Comparison of ENCODE assay signal across 8 cellular contexts in genomic region chr5:54310433-54311177, GRCh38. TPM values are rescaled to one million over a fixed set of nuclear protein-coding genes. Genes with fewer than 3 reads are reported as not detected.
DNase-seq lines count a peak whose midpoint lies in the region; TF ChIP-seq lines count a peak whose summit lies in the region.

ARL15 (minus strand) TSS chr5:54310573.

- peaks cover 21% of the 10 kb centered on the region for H3K4me1 Mint-ChIP-seq in HFFc6 (ENCODE audit: low read depth)

- H3K4me3 Mint-ChIP-seq in HFFc6: peak within 1 kb of the TSS; percentile 98

- H3K9ac ChIP-seq in SK-N-MC (ENCODE audit: insufficient read length): peak within 1 kb of the TSS; percentile 83

- under 1% methylated on average over 50 of the region's 51 CpGs for WGBS in suprapubic skin

- H3K27me3 Mint-ChIP-seq in HFFc6 (ENCODE audit: insufficient read depth): peaks cover 5% of the 10 kb centered on the region

- TF ChIP-seq CTCF in HFFc6 (IDR thresholded peaks at IDR 0.05) (0 out of 2 replicates have a peak, but pooled peaks have one; percentile 5), NB4 (IDR thresholded peaks at IDR 0.05; ENCODE audit: low read depth, low read length) (no peak), suprapubic skin (IDR thresholded peaks at IDR 0.05) (no peak)

- peaks cover 26% of the 10 kb centered on the region for H3K4me1 ChIP-seq in suprapubic skin

- DNase-seq in GM04503 (ENCODE audit: low read depth) (peak; percentile 72), HFFc6 (peak; percentile 98), NB4 (ENCODE audit: low read depth) (peak; percentile 97), SK-N-MC (ENCODE audit: low read depth, low spot score) (peak; percentile 76), globus pallidus (ENCODE audit: low spot score) (peak; percentile 97), nucleus accumbens (lab: John Stamatoyannopoulos, UW) (peak; percentile 79 to 99 (median 96)), suprapubic skin (ENCODE audit: low spot score in 2 of 2) (peak; percentile 99 to 100)
- DNase-seq in activated naive CD4-positive, alpha-beta T cell treated with anti-CD3 and anti-CD28 coated beads, Interleukin-2, amount 50 U/mL, for 16 hours: peak; percentile 97

- no peaks in the 10 kb centered on the region for H3K36me3 Mint-ChIP-seq in HFFc6 (ENCODE audit: low read depth)

- no peak for TF ChIP-seq EP300 in suprapubic skin (IDR thresholded peaks at IDR 0.05)

- TF ChIP-seq POLR2A in NB4 (IDR thresholded peaks at IDR 0.05; ENCODE audit: extremely low read depth, insufficient read length): peak; percentile 97
- TF ChIP-seq POLR2A in suprapubic skin (IDR thresholded peaks at IDR 0.05): peak; percentile 92 to 98

- H3K36me3 ChIP-seq in SK-N-MC (ENCODE audit: insufficient read depth, low read length) (no peaks in the 10 kb centered on the region), suprapubic skin (no peaks in the 10 kb centered on the region)

- H3K4me3 ChIP-seq in NB4 (ENCODE audit: low read depth, low read length) (peak within 1 kb of the TSS; percentile 82), SK-N-MC (peak within 1 kb of the TSS; percentile 87), suprapubic skin (peak within 1 kb of the TSS; percentile 97)

- H3K27ac ChIP-seq in SK-N-MC (peak within 1 kb of the TSS; percentile 34), suprapubic skin (peak within 1 kb of the TSS; percentile 90)

- peak within 1 kb of the TSS; percentile 88 for H3K27ac Mint-ChIP-seq in HFFc6

- H3K9me3 Mint-ChIP-seq in HFFc6: peaks cover 4% of the 10 kb centered on the region; the same call in 1 of the 2 replicates

- H3K9me3 ChIP-seq in SK-N-MC (ENCODE audit: low read depth, low read length) (no peaks in the 10 kb centered on the region), suprapubic skin (no peaks in the 10 kb centered on the region)

- no peaks in the 10 kb centered on the region for H3K27me3 ChIP-seq in suprapubic skin

RNA-seq across cellular contexts. Expression of gene ARL15, which starts in this region (rescaled TPM):
- 10 to 100 TPM in 5 of 6 experiments, 1 to 10 TPM in 1; 9.8 to 16.0 (median 13.4) TPM for total RNA-seq in HFFc6 (2021; fragmentation: NEBNext Ultra II Directional; extraction: Animal tissue kit (Norgen Biotek cat#: 25700))
- total RNA-seq in suprapubic skin: 10 to 100 TPM; 19.9 to 57.0 (median 36.9) TPM

Comparison
In these comparisons a context has a peak if more than half of its experiments do, and no peak if none do; other contexts are left out.
1. Peak in every context shown above with its lines: DNase-seq, H3K4me3 ChIP-seq and H3K27ac ChIP-seq.